In the genomic region with DNA sequence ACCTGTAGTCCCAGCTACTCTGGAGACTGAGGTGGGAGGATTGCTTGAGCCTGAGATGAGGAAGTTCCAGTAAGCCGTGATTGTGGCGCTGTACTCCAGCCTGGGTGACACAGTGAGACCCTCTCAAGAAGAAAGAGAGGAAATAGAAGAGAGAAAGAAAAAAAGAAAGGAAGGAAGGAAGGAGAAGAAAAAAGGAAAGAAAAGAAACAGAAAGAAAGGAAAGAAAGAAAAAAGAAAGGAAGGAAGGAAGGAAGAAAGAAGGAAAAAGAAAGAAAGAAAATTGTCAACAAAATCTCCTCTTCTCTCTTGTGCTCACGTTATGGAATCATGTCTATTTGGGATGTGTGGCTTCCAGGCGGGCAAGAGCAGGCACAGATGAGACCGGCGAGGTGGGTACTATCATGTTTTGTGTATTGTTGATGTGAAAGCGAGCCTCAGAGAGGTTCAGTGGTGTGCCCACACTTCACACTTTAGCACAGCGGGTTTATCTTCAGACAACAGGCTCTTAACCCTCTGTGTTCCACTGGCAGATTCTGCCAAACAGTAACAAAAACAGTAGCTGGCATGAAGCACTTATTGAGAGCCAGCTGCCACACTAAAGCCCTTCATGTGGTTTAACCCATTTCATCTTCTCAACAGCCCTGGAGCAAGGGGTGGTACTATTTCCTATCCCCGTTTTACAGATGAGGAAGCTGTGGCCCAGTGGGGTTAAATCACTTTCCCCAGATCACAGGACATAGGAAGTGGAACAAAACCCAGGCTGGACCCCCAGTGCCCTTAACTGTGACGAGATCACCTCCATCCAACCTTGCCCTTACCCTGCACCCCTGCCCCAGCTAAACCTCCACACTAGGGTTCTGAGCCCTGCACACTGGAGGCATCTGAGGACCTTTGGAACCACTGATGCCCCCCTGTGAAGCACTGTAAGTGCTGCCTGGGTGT, we compare ENCODE assay signal across 14 cellular contexts.
DNase-seq lines count a peak whose midpoint lies in the region; ATAC-seq and TF ChIP-seq lines count a peak whose summit lies in the region.
"Had no signal": no experiment of that assay in that cellular context is flagged by ENCODE, and none has a peak within 500 bp of the region (broad histone marks: within the 10 kb centered on the region; RNA-seq: fewer than 3 reads in every experiment).

No MANE protein-coding gene starts in this region.

- no peaks in the 10 kb centered on the region for H3K36me3 ChIP-seq in MM.1S (replicated peaks; ENCODE audit: insufficient read depth, low read length)
- H3K36me3 ChIP-seq: suprapubic skin had no signal

- H3K9ac ChIP-seq in MM.1S (ENCODE audit: low read length): no peak overlapping the region

- H3K4me1 ChIP-seq in MM.1S (ENCODE audit: low read length): no peaks in the 10 kb centered on the region
- H3K4me1 ChIP-seq: psoas muscle, suprapubic skin had no signal

- no peaks in the 10 kb centered on the region for H4K20me1 ChIP-seq in MM.1S (ENCODE audit: insufficient read depth, low read length)

- peaks cover 2 to 7% (median 6%) of the 10 kb centered on the region in 3 donors for H3K27me3 Mint-ChIP-seq in immature natural killer cell (ENCODE audit: low read depth in 3 of 3)

- no peaks in the 10 kb centered on the region for H3K9me3 ChIP-seq in MM.1S (replicated peaks; ENCODE audit: insufficient read depth, low read length)
- H3K9me3 ChIP-seq: psoas muscle, suprapubic skin had no signal

- no peak overlapping the region for H2AFZ ChIP-seq in MM.1S (ENCODE audit: low read length)

- peak overlapping the region in 5 of 6 donors; percentile 72 to 87 (median 85) for H3K27ac Mint-ChIP-seq in immature natural killer cell
- H3K27ac Mint-ChIP-seq: mesothelial cell of epicardium had no signal

- no peak overlapping the region for H3K27ac ChIP-seq in MM.1S (ENCODE audit: low read length)
- H3K27ac ChIP-seq: psoas muscle, suprapubic skin had no signal

- TF ChIP-seq CTCF in MM.1S (IDR thresholded peaks at IDR 0.05; ENCODE audit: low read length): no peak

- no peaks in the 10 kb centered on the region for H3F3A ChIP-seq in MM.1S (ENCODE audit: insufficient read depth, low read length)

- peak; percentile 24 for DNase-seq in D341Med (ENCODE audit: low spot score)
- DNase-seq in MM.1S: no peak
- peak; percentile 37 for DNase-seq in NOMO-1 treated with dmso at 0.1 percent for 144 hours (lab: John Stamatoyannopoulos, UW; ENCODE audit: unreplicated experiment)
- DNase-seq in immature natural killer cell: peak; percentile 47 to 69 (median 52)
- DNase-seq in stimulated activated CD4-positive, alpha-beta T cell treated with anti-CD3 and anti-CD28 coated beads, Interleukin-4, amount 100 ng/mL, for 1 hour: no peak
- DNase-seq in NCI-H226: no peak
- DNase-seq: NCI-H526 treated with DMSO at 0.1 percent for 48 hours, psoas muscle, SIG-M5 had no signal

- no peak overlapping the region for H3K4me3 ChIP-seq in MM.1S (ENCODE audit: low read length)
- H3K4me3 ChIP-seq: psoas muscle, suprapubic skin had no signal

- no peaks in the 10 kb centered on the region for H3K79me2 ChIP-seq in MM.1S (ENCODE audit: low read length)

- peak overlapping the region; percentile 10; the same call in 1 of the 2 replicates for H3K4me2 ChIP-seq in MM.1S (ENCODE audit: low read depth, low read length)

- H3K4me3 Mint-ChIP-seq in immature natural killer cell: peak overlapping the region; percentile 80 to 91 (median 86)
- H3K4me3 Mint-ChIP-seq: mesothelial cell of epicardium had no signal

- H3K4me1 Mint-ChIP-seq in immature natural killer cell: peaks cover 29 to 30% of the 10 kb centered on the region in 2 donors

- ATAC-seq in GM18498 (IDR thresholded peaks at IDR 0.05; ENCODE audit: unreplicated experiment) (no peak), HG02678 (IDR thresholded peaks at IDR 0.05; ENCODE audit: unreplicated experiment) (no peak)
- ATAC-seq: HCT116, psoas muscle had no signal

- no peaks in the 10 kb centered on the region for H3K36me3 Mint-ChIP-seq in immature natural killer cell
- H3K36me3 Mint-ChIP-seq: mesothelial cell of epicardium had no signal

- peaks cover 88% of the 10 kb centered on the region for H3K27me3 ChIP-seq in MM.1S (replicated peaks; ENCODE audit: insufficient read depth, low read length)

- no peaks in the 10 kb centered on the region for H3K9me2 ChIP-seq in MM.1S (replicated peaks; ENCODE audit: insufficient read depth, low read length)

- H3K9me3 Mint-ChIP-seq in immature natural killer cell: no peaks in the 10 kb centered on the region
- H3K9me3 Mint-ChIP-seq: mesothelial cell of epicardium had no signal

Comparison
In these comparisons a context has a peak if more than half of its experiments do, and no peak if none do; other contexts are left out.
1. DNase-seq: peak in D341Med (single experiment), NOMO-1 treated with dmso at 0.1 percent for 144 hours (single experiment) and immature natural killer cell (3 of 3); none in MM.1S (single experiment), stimulated activated CD4-positive, alpha-beta T cell treated with anti-CD3 and anti-CD28 coated beads, Interleukin-4, amount 100 ng/mL, for 1 hour (single experiment) and NCI-H226 (single experiment).